Comparison of ENCODE assay signal across 1 cellular context in the genomic region with DNA sequence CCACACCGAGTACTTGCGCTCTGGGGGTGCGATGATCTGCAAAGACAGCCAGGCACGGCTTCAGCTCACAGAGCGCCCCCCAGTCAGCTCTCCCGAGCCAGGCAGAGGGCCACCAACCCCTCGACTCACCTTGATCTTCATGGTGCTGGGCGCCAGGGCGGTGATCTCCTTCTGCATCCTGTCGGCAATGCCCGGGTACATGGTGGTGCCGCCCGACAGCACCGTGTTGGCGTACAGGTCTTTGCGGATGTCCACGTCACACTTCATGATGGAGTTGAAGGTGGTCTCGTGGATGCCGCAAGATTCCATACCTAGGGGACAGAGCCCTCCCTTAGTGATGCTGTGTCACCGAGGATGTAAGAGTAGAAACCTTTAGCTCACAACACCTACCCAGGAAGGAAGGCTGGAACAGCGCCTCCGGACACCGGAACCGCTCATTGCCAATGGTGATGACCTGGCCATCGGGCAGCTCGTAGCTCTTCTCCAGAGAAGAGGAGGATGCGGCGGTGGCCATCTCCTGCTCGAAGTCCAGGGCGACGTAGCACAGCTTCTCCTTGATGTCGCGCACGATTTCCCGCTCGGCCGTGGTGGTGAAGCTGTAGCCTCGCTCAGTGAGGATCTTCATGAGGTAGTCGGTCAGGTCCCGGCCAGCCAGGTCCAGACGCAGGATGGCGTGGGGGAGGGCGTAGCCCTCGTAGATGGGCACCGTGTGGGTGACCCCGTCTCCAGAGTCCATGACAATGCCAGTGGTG.
A peak's percentile ranks its signal among the peaks of the same experiment; 100 is the strongest.
TF ChIP-seq lines count a peak whose summit lies in the region.

No MANE protein-coding gene starts in this region.

TF ChIP-seq in A549, 52 proteins besides CTCF, POLR2A, EP300 and RAD21 (continued from another document):
- TF ChIP-seq TP53 (CRISPR knock-in tag; IDR thresholded peaks at IDR 0.05) (no peak), CBX8 (IDR thresholded peaks at IDR 0.05) (no peak), CEBPB (IDR thresholded peaks at IDR 0.05) (0 out of 4 replicates have a peak, but pooled peaks of 1 of the 2 experiments have one; percentile 2), JUNB (IDR thresholded peaks at IDR 0.05) (no peak), GATA3 (IDR thresholded peaks at IDR 0.05; ENCODE audit: borderline replicate concordance) (0 out of 2 replicates have a peak, but pooled peaks have one; percentile 29), HOXB13 (CRISPR knock-in tag; IDR thresholded peaks at IDR 0.05; ENCODE audit: low read depth) (no peak), SMC3 (IDR thresholded peaks at IDR 0.05) (no peak), ZSCAN20 (CRISPR knock-in tag; IDR thresholded peaks at IDR 0.05) (no peak), CBX2 (IDR thresholded peaks at IDR 0.05; ENCODE audit: borderline replicate concordance, low read depth) (no peak), FOSB (CRISPR knock-in tag; IDR thresholded peaks at IDR 0.05) (no peak)
- TF ChIP-seq, protein P1, sequence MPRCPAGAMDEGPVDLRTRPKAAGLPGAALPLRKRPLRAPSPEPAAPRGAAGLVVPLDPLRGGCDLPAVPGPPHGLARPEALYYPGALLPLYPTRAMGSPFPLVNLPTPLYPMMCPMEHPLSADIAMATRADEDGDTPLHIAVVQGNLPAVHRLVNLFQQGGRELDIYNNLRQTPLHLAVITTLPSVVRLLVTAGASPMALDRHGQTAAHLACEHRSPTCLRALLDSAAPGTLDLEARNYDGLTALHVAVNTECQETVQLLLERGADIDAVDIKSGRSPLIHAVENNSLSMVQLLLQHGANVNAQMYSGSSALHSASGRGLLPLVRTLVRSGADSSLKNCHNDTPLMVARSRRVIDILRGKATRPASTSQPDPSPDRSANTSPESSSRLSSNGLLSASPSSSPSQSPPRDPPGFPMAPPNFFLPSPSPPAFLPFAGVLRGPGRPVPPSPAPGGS (IDR thresholded peaks at IDR 0.05): peak; percentile 11; the same call in 1 of the 3 replicates
- TF ChIP-seq, protein P2, sequence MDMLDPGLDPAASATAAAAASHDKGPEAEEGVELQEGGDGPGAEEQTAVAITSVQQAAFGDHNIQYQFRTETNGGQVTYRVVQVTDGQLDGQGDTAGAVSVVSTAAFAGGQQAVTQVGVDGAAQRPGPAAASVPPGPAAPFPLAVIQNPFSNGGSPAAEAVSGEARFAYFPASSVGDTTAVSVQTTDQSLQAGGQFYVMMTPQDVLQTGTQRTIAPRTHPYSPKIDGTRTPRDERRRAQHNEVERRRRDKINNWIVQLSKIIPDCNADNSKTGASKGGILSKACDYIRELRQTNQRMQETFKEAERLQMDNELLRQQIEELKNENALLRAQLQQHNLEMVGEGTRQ (IDR thresholded peaks at IDR 0.05): 0 out of 2 replicates have a peak, but pooled peaks have one; percentile 3
- TF ChIP-seq, protein P3, sequence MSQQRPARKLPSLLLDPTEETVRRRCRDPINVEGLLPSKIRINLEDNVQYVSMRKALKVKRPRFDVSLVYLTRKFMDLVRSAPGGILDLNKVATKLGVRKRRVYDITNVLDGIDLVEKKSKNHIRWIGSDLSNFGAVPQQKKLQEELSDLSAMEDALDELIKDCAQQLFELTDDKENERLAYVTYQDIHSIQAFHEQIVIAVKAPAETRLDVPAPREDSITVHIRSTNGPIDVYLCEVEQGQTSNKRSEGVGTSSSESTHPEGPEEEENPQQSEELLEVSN (IDR thresholded peaks at IDR 0.05; ENCODE audit: borderline replicate concordance, low read depth): peak; percentile 29; the same call in 1 of the 2 replicates
